9 cellular contexts compared by ENCODE assay signal in the genomic region with DNA sequence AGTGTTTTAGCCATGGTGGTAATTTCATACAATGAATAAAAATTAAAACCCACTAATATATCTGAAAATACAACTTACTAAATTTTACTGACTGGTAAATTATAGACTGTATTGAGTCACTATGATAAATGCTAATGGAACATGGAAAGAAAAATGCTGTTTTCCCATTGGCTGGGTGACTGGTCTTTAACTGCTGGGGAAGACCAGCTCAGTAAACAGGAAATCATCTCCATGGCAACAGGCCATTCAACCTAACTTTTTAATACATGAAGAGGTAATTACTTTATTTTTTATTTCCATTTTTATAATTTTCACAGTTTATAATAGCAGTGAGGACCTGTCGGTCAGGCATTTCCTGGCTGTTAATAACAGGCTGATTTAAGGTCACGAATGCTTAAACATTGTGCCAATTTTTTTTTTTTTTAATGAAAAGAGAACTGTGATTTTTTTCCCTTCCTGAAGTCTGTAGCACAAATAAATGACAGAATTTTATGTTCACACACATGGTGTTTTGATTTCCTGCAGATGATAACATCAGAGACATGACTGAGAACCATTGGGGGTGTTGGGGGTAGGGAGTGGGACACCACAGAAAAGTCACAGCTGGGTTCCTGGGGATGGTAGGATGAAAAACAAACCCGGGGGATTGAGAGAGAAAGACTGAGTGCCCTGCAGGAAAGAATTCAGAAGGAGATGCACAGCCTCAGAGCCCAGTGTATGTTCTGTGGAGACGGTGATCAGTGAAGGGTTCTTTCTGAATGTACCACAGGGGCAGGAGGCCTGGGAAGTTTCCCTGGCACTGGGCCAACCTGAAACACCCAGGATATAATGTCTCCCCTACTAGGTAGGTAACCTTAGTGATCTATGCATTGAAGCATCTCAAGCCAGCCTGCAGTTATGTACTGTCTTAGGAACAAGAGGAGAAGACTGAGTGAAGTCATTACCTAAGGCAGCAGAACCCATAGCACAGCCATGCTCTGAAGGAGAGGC.
A peak's percentile ranks its signal among the peaks of the same experiment; 100 is the strongest.
DNase-seq lines count a peak whose midpoint lies in the region; ATAC-seq and TF ChIP-seq lines count a peak whose summit lies in the region.
"Had no signal": no experiment of that assay in that cellular context is flagged by ENCODE, and none has a peak within 500 bp of the region (broad histone marks: within the 10 kb centered on the region; RNA-seq: fewer than 3 reads in every experiment).

No MANE protein-coding gene starts in this region.

- H3K27ac Mint-ChIP-seq in activated naive CD4-positive, alpha-beta T cell treated with anti-CD3 and anti-CD28 coated beads for 36 hours: peak overlapping the region; percentile 5
- H3K27ac Mint-ChIP-seq in activated B cell treated with CpG ODN at 0.5 μM for 24 hours: peak overlapping the region; percentile 57
- no peak overlapping the region for H3K27ac Mint-ChIP-seq in stimulated activated memory B cell treated with anti-CD40 and anti-IgM and Interleukin-4, amounts not matched to agents 10 μg/mL and 1 μg/mL and 100 μg/mL, for 72 hours

- no peak overlapping the region for H3K27ac ChIP-seq in gastroesophageal sphincter
- H3K27ac ChIP-seq: lower lobe of right lung had no signal

- H3K4me3 ChIP-seq in gastroesophageal sphincter: no peak overlapping the region
- H3K4me3 ChIP-seq: lower lobe of right lung had no signal

- intact Hi-C loops in activated naive CD4-positive, alpha-beta T cell treated with anti-CD3 and anti-CD28 coated beads for 36 hours (cut with micrococcal nuclease): no loop called here
- intact Hi-C loops in activated B cell treated with CpG ODN at 0.5 μM for 24 hours (cut with micrococcal nuclease): loop anchor here (5.0 kb wide), 1 partner anchor 75 kb away; no protein-coding TSS in a partner anchor

- ATAC-seq in activated B cell treated with CpG ODN at 0.5 μM for 24 hours (ENCODE audit: low read depth) (peak; percentile 46), gastroesophageal sphincter (peak; percentile 22), GM21526 (IDR thresholded peaks at IDR 0.05; ENCODE audit: low FRiP score, unreplicated experiment) (no peak), HG02763 (IDR thresholded peaks at IDR 0.05; ENCODE audit: unreplicated experiment) (no peak)
- ATAC-seq in stimulated activated memory B cell treated with anti-CD40 and anti-IgM and Interleukin-4, amounts not matched to agents 10 μg/mL and 1 μg/mL and 100 μg/mL, for 72 hours: peak; percentile 10

- H3K4me1 ChIP-seq in gastroesophageal sphincter: peaks cover 0 to 15% (median 5%) of the 10 kb centered on the region in 3 donors
- H3K4me1 ChIP-seq: lower lobe of right lung had no signal

- peak; percentile 27 for DNase-seq in activated naive CD4-positive, alpha-beta T cell treated with anti-CD3 and anti-CD28 coated beads for 36 hours
- DNase-seq in activated naive CD4-positive, alpha-beta T cell (lab: John Stamatoyannopoulos, UW): no peak
- DNase-seq in activated B cell treated with CpG ODN at 0.5 μM for 24 hours (no peak), kidney tubule cell (ENCODE audit: low spot score) (no peak)
- DNase-seq: lower lobe of right lung had no signal

- peaks cover 48% of the 10 kb centered on the region for H3K4me1 Mint-ChIP-seq in activated naive CD4-positive, alpha-beta T cell treated with anti-CD3 and anti-CD28 coated beads for 36 hours (ENCODE audit: low read depth)
- peaks cover 30% of the 10 kb centered on the region for H3K4me1 Mint-ChIP-seq in activated B cell treated with CpG ODN at 0.5 μM for 24 hours
- H3K4me1 Mint-ChIP-seq in stimulated activated memory B cell treated with anti-CD40 and anti-IgM and Interleukin-4, amounts not matched to agents 10 μg/mL and 1 μg/mL and 100 μg/mL, for 72 hours: peaks cover 27% of the 10 kb centered on the region

- TF ChIP-seq CTCF in activated B cell treated with CpG ODN at 0.5 μM for 24 hours (IDR thresholded peaks at IDR 0.05) (no peak), gastroesophageal sphincter (IDR thresholded peaks at IDR 0.05) (no peak)

- H3K27me3 Mint-ChIP-seq in activated naive CD4-positive, alpha-beta T cell treated with anti-CD3 and anti-CD28 coated beads for 36 hours (ENCODE audit: low read depth): no peaks in the 10 kb centered on the region
- H3K27me3 Mint-ChIP-seq in activated B cell treated with CpG ODN at 0.5 μM for 24 hours: no peaks in the 10 kb centered on the region
- H3K27me3 Mint-ChIP-seq in stimulated activated memory B cell treated with anti-CD40 and anti-IgM and Interleukin-4, amounts not matched to agents 10 μg/mL and 1 μg/mL and 100 μg/mL, for 72 hours: no peaks in the 10 kb centered on the region

- H3K4me3 Mint-ChIP-seq in activated naive CD4-positive, alpha-beta T cell treated with anti-CD3 and anti-CD28 coated beads for 36 hours: no peak overlapping the region
- no peak overlapping the region for H3K4me3 Mint-ChIP-seq in activated B cell treated with CpG ODN at 0.5 μM for 24 hours
- no peak overlapping the region for H3K4me3 Mint-ChIP-seq in stimulated activated memory B cell treated with anti-CD40 and anti-IgM and Interleukin-4, amounts not matched to agents 10 μg/mL and 1 μg/mL and 100 μg/mL, for 72 hours

- no peak for TF ChIP-seq POLR2A in gastroesophageal sphincter (IDR thresholded peaks at IDR 0.05)

- no peaks in the 10 kb centered on the region for H3K36me3 Mint-ChIP-seq in activated naive CD4-positive, alpha-beta T cell treated with anti-CD3 and anti-CD28 coated beads for 36 hours (ENCODE audit: low read depth)
- H3K36me3 Mint-ChIP-seq in activated B cell treated with CpG ODN at 0.5 μM for 24 hours (ENCODE audit: low read depth): no peaks in the 10 kb centered on the region
- no peaks in the 10 kb centered on the region for H3K36me3 Mint-ChIP-seq in stimulated activated memory B cell treated with anti-CD40 and anti-IgM and Interleukin-4, amounts not matched to agents 10 μg/mL and 1 μg/mL and 100 μg/mL, for 72 hours

- H3K36me3 ChIP-seq in gastroesophageal sphincter: no peaks in the 10 kb centered on the region
- H3K36me3 ChIP-seq: lower lobe of right lung had no signal

- WGBS in gastroesophageal sphincter (ENCODE audit: low coverage in 1 of 2), 2 donors: 17 to 28% methylated on average over 2 to 4 of the region's 4 CpGs

- POLR2A ChIA-PET in activated B cell treated with CpG ODN at 0.5 μM for 24 hours (lab: Charles Lee): no interaction called here

- no peak for TF ChIP-seq EP300 in gastroesophageal sphincter (IDR thresholded peaks at IDR 0.05)

- no peaks in the 10 kb centered on the region for H3K9me3 Mint-ChIP-seq in activated naive CD4-positive, alpha-beta T cell treated with anti-CD3 and anti-CD28 coated beads for 36 hours
- no peaks in the 10 kb centered on the region for H3K9me3 Mint-ChIP-seq in activated B cell treated with CpG ODN at 0.5 μM for 24 hours
- H3K9me3 Mint-ChIP-seq in stimulated activated memory B cell treated with anti-CD40 and anti-IgM and Interleukin-4, amounts not matched to agents 10 μg/mL and 1 μg/mL and 100 μg/mL, for 72 hours: no peaks in the 10 kb centered on the region

- CTCF ChIA-PET in activated naive CD4-positive, alpha-beta T cell treated with anti-CD3 and anti-CD28 coated beads for 36 hours (lab: Charles Lee): interaction anchor here (0.5 to 6.4 kb wide), 4 partner anchors 11 to 730 kb away, joined by 3 to 67 read pairs (median 4); no protein-coding TSS in a partner anchor
- CTCF ChIA-PET in activated B cell treated with CpG ODN at 0.5 μM for 24 hours (lab: Charles Lee): interaction anchor here (2.7 kb wide), 1 partner anchor 10 kb away, joined by 12 read pairs; no protein-coding TSS in a partner anchor

- no peaks in the 10 kb centered on the region for H3K27me3 ChIP-seq in gastroesophageal sphincter

- no peaks in the 10 kb centered on the region for H3K9me3 ChIP-seq in gastroesophageal sphincter
- H3K9me3 ChIP-seq: lower lobe of right lung had no signal

Comparison
In these comparisons a context has a peak if more than half of its experiments do, and no peak if none do; other contexts are left out.
1. ATAC-seq: peak in activated B cell treated with CpG ODN at 0.5 μM for 24 hours (single experiment), gastroesophageal sphincter (single experiment) and stimulated activated memory B cell treated with anti-CD40 and anti-IgM and Interleukin-4, amounts not matched to agents 10 μg/mL and 1 μg/mL and 100 μg/mL, for 72 hours (single experiment); none in GM21526 (single experiment) and HG02763 (single experiment).